In genomic region chr11:96567193-96567592, GRCh38 we compare ENCODE assay signal across 1 cellular context.
TF ChIP-seq lines count a peak whose summit lies in the region.

No MANE protein-coding gene starts in this region.

TF ChIP-seq in SK-N-SH, 30 proteins besides CTCF, POLR2A, EP300 and RAD21 (continued from another document):
- TF ChIP-seq REST (IDR thresholded peaks at IDR 0.05; ENCODE audit: low read depth, low read length) (no peak), JUND (IDR thresholded peaks at IDR 0.05) (no peak), GABPA (IDR thresholded peaks at IDR 0.05; ENCODE audit: low read depth) (no peak), NFIC (IDR thresholded peaks at IDR 0.05; ENCODE audit: borderline replicate concordance) (no peak), SIN3A (IDR thresholded peaks at IDR 0.05; ENCODE audit: borderline replicate concordance, low read depth, low read length) (no peak), FOXJ3 (CRISPR knock-in tag; IDR thresholded peaks at IDR 0.05) (no peak), TAF1 (IDR thresholded peaks at IDR 0.05; ENCODE audit: borderline replicate concordance, low read depth, low read length) (no peak), CHD2 (IDR thresholded peaks at IDR 0.05; ENCODE audit: low read length, partially characterized antibody) (no peak), GATA2 (CRISPR knock-in tag; IDR thresholded peaks at IDR 0.05) (no peak), MAX (IDR thresholded peaks at IDR 0.05; ENCODE audit: low read depth) (no peak), FOSL2 (IDR thresholded peaks at IDR 0.05; ENCODE audit: borderline replicate concordance, low read depth) (no peak), NRF1 (IDR thresholded peaks at IDR 0.05; ENCODE audit: low read depth, low read length) (no peak)
- TF ChIP-seq, protein P1, sequence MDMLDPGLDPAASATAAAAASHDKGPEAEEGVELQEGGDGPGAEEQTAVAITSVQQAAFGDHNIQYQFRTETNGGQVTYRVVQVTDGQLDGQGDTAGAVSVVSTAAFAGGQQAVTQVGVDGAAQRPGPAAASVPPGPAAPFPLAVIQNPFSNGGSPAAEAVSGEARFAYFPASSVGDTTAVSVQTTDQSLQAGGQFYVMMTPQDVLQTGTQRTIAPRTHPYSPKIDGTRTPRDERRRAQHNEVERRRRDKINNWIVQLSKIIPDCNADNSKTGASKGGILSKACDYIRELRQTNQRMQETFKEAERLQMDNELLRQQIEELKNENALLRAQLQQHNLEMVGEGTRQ (IDR thresholded peaks at IDR 0.05; ENCODE audit: borderline replicate concordance, low read depth, low read length) = no peak
